Comparison of ENCODE assay signal across 27 cellular contexts in genomic region chr20:13648872-13649271, GRCh38.
"Had no signal": no experiment of that assay in that cellular context is flagged by ENCODE, and none has a peak within 500 bp of the region (broad histone marks: within the 10 kb centered on the region; RNA-seq: fewer than 3 reads in every experiment).

No MANE protein-coding gene starts in this region.

- H3K4me1 Mint-ChIP-seq: activated CD4-positive, alpha-beta memory T cell treated with anti-CD3 and anti-CD28 coated beads, Interleukin-2, amount 10 ng/mL, durations not matched to agents 7 days and 5 days; activated CD4-positive, alpha-beta T cell treated with anti-CD3 and anti-CD28 coated beads, Interleukin-2, amount 10 ng/mL, durations not matched to agents 7 days and 5 days; activated T-helper 17 cell treated with anti-CD3 and anti-CD28 coated beads, Interleukin-2, amount 50 U/mL, for 72 hours; central memory CD8-positive, alpha-beta T cell; stimulated activated naive B cell treated with anti-CD40 and anti-IgM and Interleukin-4, amounts not matched to agents 10 μg/mL and 1 μg/mL and 100 μg/mL, for 72 hours had no signal

- ATAC-seq: activated T-helper 17 cell treated with anti-CD3 and anti-CD28 coated beads, Interleukin-2, amount 50 U/mL, for 72 hours; esophagus mucosa; foreskin keratinocyte; stimulated activated naive B cell treated with anti-CD40 and anti-IgM and Interleukin-4, amounts not matched to agents 10 μg/mL and 1 μg/mL and 100 μg/mL, for 72 hours had no signal

- H3K9me3 ChIP-seq: mucosa of descending colon, psoas muscle, stomach, thyroid gland, upper lobe of right lung had no signal

- H3K36me3 ChIP-seq: heart right ventricle, stomach, thyroid gland, upper lobe of right lung had no signal

- H3K4me3 ChIP-seq: heart right ventricle, lung, mucosa of descending colon, psoas muscle, stomach, thyroid gland, upper lobe of right lung had no signal

- H2AFZ ChIP-seq: parathyroid adenoma had no signal

- DNase-seq: activated CD4-positive, alpha-beta memory T cell treated with anti-CD3 and anti-CD28 coated beads, Interleukin-2, amount 10 ng/mL, durations not matched to agents 7 days and 5 days; activated CD4-positive, alpha-beta T cell treated with anti-CD3 and anti-CD28 coated beads for 1 hour; activated CD4-positive, alpha-beta T cell treated with anti-CD3 and anti-CD28 coated beads, Interleukin-2, amount 10 ng/mL, durations not matched to agents 7 days and 5 days; activated CD8-positive, alpha-beta memory T cell treated with anti-CD3 and anti-CD28 coated beads, Interleukin-2, amount 50 U/mL, for 48 hours; activated gamma-delta T cell treated with Interleukin-2 at 50 U/mL for 16 hours; activated naive CD4-positive, alpha-beta T cell treated with anti-CD3 and anti-CD28 coated beads, Interleukin-2, amount 50 U/mL, for 16 hours; activated T-cell treated with anti-CD3 and anti-CD28 coated beads, Interleukin-2, amount 50 U/mL, for 24 hours; amniotic stem cell; foreskin keratinocyte; kidney glomerular epithelial cell; stimulated activated CD4-positive, alpha-beta T cell treated with anti-CD3 and anti-CD28 coated beads, Interleukin-15, amount 100 ng/mL, for 24 hours; stimulated activated CD4-positive, alpha-beta T cell treated with anti-CD3 and anti-CD28 coated beads, Interleukin-2, amount 100 ng/mL, for 24 hours; stimulated activated naive B cell treated with anti-CD40 and anti-IgM and Interleukin-4, amounts not matched to agents 10 μg/mL and 1 μg/mL and 100 μg/mL, for 72 hours; stomach; T-helper 2 cell; thyroid gland; upper lobe of right lung had no signal

- H3K27ac Mint-ChIP-seq: activated CD4-positive, alpha-beta memory T cell treated with anti-CD3 and anti-CD28 coated beads, Interleukin-2, amount 10 ng/mL, durations not matched to agents 7 days and 5 days; activated CD4-positive, alpha-beta T cell treated with anti-CD3 and anti-CD28 coated beads, Interleukin-2, amount 10 ng/mL, durations not matched to agents 7 days and 5 days; activated T-cell treated with anti-CD3 and anti-CD28 coated beads, Interleukin-2, amount 50 U/mL, for 24 hours; activated T-helper 17 cell treated with anti-CD3 and anti-CD28 coated beads, Interleukin-2, amount 50 U/mL, for 72 hours; dendritic cell treated with granulocyte-macrophage colony-stimulating factor and Interleukin-4, amounts not matched to agents 40 ng/mL and 50 ng/mL, for 4 days; endodermal cell; stimulated activated naive B cell treated with anti-CD40 and anti-IgM and Interleukin-4, amounts not matched to agents 10 μg/mL and 1 μg/mL and 100 μg/mL, for 72 hours had no signal

- H3K36me3 Mint-ChIP-seq: stimulated activated naive B cell treated with anti-CD40 and anti-IgM and Interleukin-4, amounts not matched to agents 10 μg/mL and 1 μg/mL and 100 μg/mL, for 72 hours had no signal

- H3K9me3 Mint-ChIP-seq: activated CD4-positive, alpha-beta memory T cell treated with anti-CD3 and anti-CD28 coated beads, Interleukin-2, amount 10 ng/mL, durations not matched to agents 7 days and 5 days; activated CD4-positive, alpha-beta T cell treated with anti-CD3 and anti-CD28 coated beads, Interleukin-2, amount 10 ng/mL, durations not matched to agents 7 days and 5 days; activated T-cell treated with anti-CD3 and anti-CD28 coated beads, Interleukin-2, amount 50 U/mL, for 24 hours; activated T-helper 17 cell treated with anti-CD3 and anti-CD28 coated beads, Interleukin-2, amount 50 U/mL, for 72 hours; central memory CD8-positive, alpha-beta T cell; dendritic cell treated with granulocyte-macrophage colony-stimulating factor and Interleukin-4, amounts not matched to agents 40 ng/mL and 50 ng/mL, for 4 days; stimulated activated naive B cell treated with anti-CD40 and anti-IgM and Interleukin-4, amounts not matched to agents 10 μg/mL and 1 μg/mL and 100 μg/mL, for 72 hours had no signal

- H3K4me1 ChIP-seq: parathyroid adenoma, psoas muscle, thyroid gland had no signal

- H3K27me3 ChIP-seq: stomach, thyroid gland, upper lobe of right lung had no signal

- H3K79me2 ChIP-seq: parathyroid adenoma had no signal

- H3K27ac ChIP-seq: foreskin keratinocyte, parathyroid adenoma, psoas muscle, thyroid gland, upper lobe of right lung had no signal

- H3K4me3 Mint-ChIP-seq: activated CD4-positive, alpha-beta memory T cell treated with anti-CD3 and anti-CD28 coated beads, Interleukin-2, amount 10 ng/mL, durations not matched to agents 7 days and 5 days; activated CD4-positive, alpha-beta T cell treated with anti-CD3 and anti-CD28 coated beads, Interleukin-2, amount 10 ng/mL, durations not matched to agents 7 days and 5 days; activated T-cell treated with anti-CD3 and anti-CD28 coated beads, Interleukin-2, amount 50 U/mL, for 24 hours; activated T-helper 17 cell treated with anti-CD3 and anti-CD28 coated beads, Interleukin-2, amount 50 U/mL, for 72 hours; central memory CD8-positive, alpha-beta T cell; dendritic cell treated with granulocyte-macrophage colony-stimulating factor and Interleukin-4, amounts not matched to agents 40 ng/mL and 50 ng/mL, for 4 days; endodermal cell; stimulated activated naive B cell treated with anti-CD40 and anti-IgM and Interleukin-4, amounts not matched to agents 10 μg/mL and 1 μg/mL and 100 μg/mL, for 72 hours had no signal
